In genomic region chr14:80584638-80585505, GRCh38 we compare ENCODE assay signal across 1 cellular context.
A peak's percentile ranks its signal among the peaks of the same experiment; 100 is the strongest.
TF ChIP-seq lines count a peak whose summit lies in the region.

No MANE protein-coding gene starts in this region.

TF ChIP-seq in SK-N-SH, 30 proteins besides CTCF, POLR2A, EP300 and RAD21 (continued from another document):
- peak; percentile 21; the same call in 1 of the 2 replicates for TF ChIP-seq FOXJ3 (CRISPR knock-in tag; IDR thresholded peaks at IDR 0.05)
- no peak for TF ChIP-seq NFIC (IDR thresholded peaks at IDR 0.05; ENCODE audit: borderline replicate concordance)
- no peak for TF ChIP-seq FOSL2 (IDR thresholded peaks at IDR 0.05; ENCODE audit: borderline replicate concordance, low read depth)
- TF ChIP-seq GATA2 (CRISPR knock-in tag; IDR thresholded peaks at IDR 0.05) = peak; percentile 96
- no peak for TF ChIP-seq PBX3 (IDR thresholded peaks at IDR 0.05)
- no peak for TF ChIP-seq ELF1 (IDR thresholded peaks at IDR 0.05)
- no peak for TF ChIP-seq EZH2phosphoT487 (IDR thresholded peaks at IDR 0.05; ENCODE audit: borderline replicate concordance, low read depth)
